Comparison of ENCODE assay signal across 9 cellular contexts in the genomic region with DNA sequence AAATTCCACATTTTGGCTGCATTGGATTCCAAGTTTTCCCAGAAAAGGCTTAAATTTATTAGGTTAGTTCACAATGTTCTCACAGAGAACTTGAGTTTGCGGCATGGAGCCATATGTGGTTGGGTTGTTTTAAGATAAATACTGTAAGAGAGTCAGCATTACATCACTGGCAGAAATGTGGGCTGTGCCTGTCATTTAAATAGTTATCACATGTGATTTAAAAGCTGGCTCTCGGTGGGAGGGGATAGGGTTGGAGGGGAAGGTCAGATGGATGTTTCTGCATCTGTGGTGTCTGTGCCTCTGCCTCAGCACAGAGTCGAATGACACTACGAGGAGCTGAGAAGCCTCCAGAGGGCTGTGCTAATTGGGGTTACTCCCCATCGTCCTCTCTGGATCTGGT.
DNase-seq lines count a peak whose midpoint lies in the region; ATAC-seq, FAIRE-seq and TF ChIP-seq lines count a peak whose summit lies in the region.
"Had no signal": no experiment of that assay in that cellular context is flagged by ENCODE, and none has a peak within 500 bp of the region (broad histone marks: within the 10 kb centered on the region; RNA-seq: fewer than 3 reads in every experiment).

No MANE protein-coding gene starts in this region.

- peak; percentile 14 for DNase-seq in DMS 273 treated with DMSO at 0.1 percent for 48 hours (lab: John Stamatoyannopoulos, UW)
- DNase-seq in RPMI7951 (ENCODE audit: low read depth) = peak; percentile 16
- DNase-seq in fibroblast of villous mesenchyme (ENCODE audit: low read depth) = peak; percentile 98
- peak; percentile 46 for DNase-seq in non-pigmented ciliary epithelial cell (ENCODE audit: low read depth)
- DNase-seq in NCI-H2196 (lab: John Stamatoyannopoulos, UW; ENCODE audit: unreplicated experiment) = no peak
- no peak for DNase-seq in T-helper 2 cell
- no peak for DNase-seq in RCC 7860 (ENCODE audit: low spot score)

- H3K4me3 ChIP-seq in fibroblast of villous mesenchyme (ENCODE audit: low read depth, low read length) = peak overlapping the region; percentile 12
- H3K4me3 ChIP-seq: lung had no signal

- FAIRE-seq in RCC 7860 (lab: Jason Lieb, UNC) = no peak

- ATAC-seq in GM19467 (IDR thresholded peaks at IDR 0.05; ENCODE audit: unreplicated experiment) = no peak

- TF ChIP-seq CTCF in fibroblast of villous mesenchyme (IDR thresholded peaks at IDR 0.05; ENCODE audit: insufficient read depth, low read depth, low read length) = no peak

Comparison
In these comparisons a context has a peak if more than half of its experiments do, and no peak if none do; other contexts are left out.
1. DNase-seq: peak in DMS 273 treated with DMSO at 0.1 percent for 48 hours (single experiment), RPMI7951 (single experiment), fibroblast of villous mesenchyme (single experiment) and non-pigmented ciliary epithelial cell (single experiment); none in NCI-H2196 (single experiment), T-helper 2 cell (0 of 5) and RCC 7860 (single experiment).